Comparison of ENCODE assay signal across 29 cellular contexts in the genomic region with DNA sequence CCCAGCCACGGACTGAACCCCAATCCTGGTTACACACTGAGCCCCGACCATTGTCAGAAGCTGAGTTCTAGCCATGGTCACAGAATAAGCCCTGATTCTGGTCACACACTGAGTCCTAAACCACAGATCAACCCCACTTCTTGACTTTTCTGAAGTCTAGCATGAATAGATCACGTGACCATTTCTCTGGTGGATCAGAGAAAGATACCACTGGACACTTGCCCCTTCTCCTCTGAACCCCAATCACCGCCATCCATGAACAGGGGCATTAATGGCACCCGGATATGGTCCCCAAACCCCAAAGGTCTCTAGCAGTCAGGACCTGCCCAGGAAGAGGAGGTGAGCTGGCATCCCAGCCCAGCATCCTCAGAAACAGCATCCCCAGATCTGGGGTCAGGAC. TPM values are rescaled to one million over a fixed set of nuclear protein-coding genes. Genes with fewer than 3 reads are reported as not detected.
"Had no signal": no experiment of that assay in that cellular context is flagged by ENCODE, and none has a peak within 500 bp of the region (broad histone marks: within the 10 kb centered on the region; RNA-seq: fewer than 3 reads in every experiment).

No MANE protein-coding gene starts in this region.

- H3K4me3 Mint-ChIP-seq: mesothelial cell of epicardium; naive B cell; natural killer cell; nephron progenitor cell; neural progenitor cell; stimulated activated memory B cell treated with anti-CD40 and anti-IgM and Interleukin-4, amounts not matched to agents 10 μg/mL and 1 μg/mL and 100 μg/mL, for 72 hours; stimulated activated naive CD8-positive, alpha-beta T cell treated with anti-CD3 and anti-CD28 coated beads, Interleukin-15, amount 100 ng/mL, for 72 hours; type B pancreatic cell had no signal

- ATAC-seq: natural killer cell; right cardiac atrium; stimulated activated memory B cell treated with anti-CD40 and anti-IgM and Interleukin-4, amounts not matched to agents 10 μg/mL and 1 μg/mL and 100 μg/mL, for 72 hours; stimulated activated naive CD8-positive, alpha-beta T cell treated with anti-CD3 and anti-CD28 coated beads, Interleukin-15, amount 100 ng/mL, for 72 hours had no signal

- H3K27ac ChIP-seq: hepatocyte, left ventricle myocardium inferior, neural progenitor cell, neutrophil, ovary, prostate gland, sigmoid colon, spleen, tibial nerve, uterus had no signal

- H3K79me2 ChIP-seq: hepatocyte had no signal

- H3K36me3 ChIP-seq: left ventricle myocardium inferior, neural progenitor cell, neutrophil, ovary, prostate gland, sigmoid colon, spleen, tibial nerve, uterus had no signal

- H3K9ac ChIP-seq: neural progenitor cell had no signal

- H3K4me1 Mint-ChIP-seq: naive B cell; natural killer cell; stimulated activated memory B cell treated with anti-CD40 and anti-IgM and Interleukin-4, amounts not matched to agents 10 μg/mL and 1 μg/mL and 100 μg/mL, for 72 hours; stimulated activated naive CD8-positive, alpha-beta T cell treated with anti-CD3 and anti-CD28 coated beads, Interleukin-15, amount 100 ng/mL, for 72 hours had no signal

- H3K9me3 Mint-ChIP-seq: mesothelial cell of epicardium; natural killer cell; nephron progenitor cell; neural progenitor cell; stimulated activated memory B cell treated with anti-CD40 and anti-IgM and Interleukin-4, amounts not matched to agents 10 μg/mL and 1 μg/mL and 100 μg/mL, for 72 hours; stimulated activated naive CD8-positive, alpha-beta T cell treated with anti-CD3 and anti-CD28 coated beads, Interleukin-15, amount 100 ng/mL, for 72 hours; type B pancreatic cell had no signal

- H3K9me3 ChIP-seq: left ventricle myocardium inferior, neutrophil, ovary, prostate gland, sigmoid colon, spleen, tibial nerve, uterus had no signal

- H2AFZ ChIP-seq: hepatocyte, neural progenitor cell had no signal

- H3K4me3 ChIP-seq: hepatocyte, left ventricle myocardium inferior, lung, neural progenitor cell, ovary, prostate gland, sigmoid colon, spleen, tibial nerve, uterus had no signal

- H3K27ac Mint-ChIP-seq: mesothelial cell of epicardium; naive B cell; natural killer cell; nephron progenitor cell; neural progenitor cell; stimulated activated memory B cell treated with anti-CD40 and anti-IgM and Interleukin-4, amounts not matched to agents 10 μg/mL and 1 μg/mL and 100 μg/mL, for 72 hours; stimulated activated naive CD8-positive, alpha-beta T cell treated with anti-CD3 and anti-CD28 coated beads, Interleukin-15, amount 100 ng/mL, for 72 hours; type B pancreatic cell had no signal

- FAIRE-seq: small intestine had no signal

- H3K27me3 ChIP-seq: neural progenitor cell, ovary, uterus had no signal

- DNase-seq: islet precursor cell; left ventricle myocardium inferior; mesendoderm; naive B cell; natural killer cell; nephron progenitor cell; occipital lobe; ovary; retina; sigmoid colon; small intestine; spleen; stimulated activated CD4-positive, alpha-beta T cell treated with anti-CD3 and anti-CD28 coated beads, Interleukin-2, amount 100 ng/mL, for 48 hours; stimulated activated CD4-positive, alpha-beta T cell treated with anti-CD3 and anti-CD28 coated beads, Interleukin-4, amount 100 ng/mL, for 4 hours; stimulated activated CD8-positive, alpha-beta memory T cell treated with anti-CD3 and anti-CD28 coated beads, Interleukin-4, amount 100 ng/mL, for 48 hours; stimulated activated naive CD4-positive, alpha-beta T cell treated with Interleukin-2 at 50 U/mL for 16 hours; stimulated activated naive CD8-positive, alpha-beta T cell treated with anti-CD3 and anti-CD28 coated beads, Interleukin-15, amount 100 ng/mL, for 72 hours; substantia nigra; uterus had no signal

- H3K36me3 Mint-ChIP-seq: mesothelial cell of epicardium; naive B cell; natural killer cell; neural progenitor cell; stimulated activated memory B cell treated with anti-CD40 and anti-IgM and Interleukin-4, amounts not matched to agents 10 μg/mL and 1 μg/mL and 100 μg/mL, for 72 hours; type B pancreatic cell had no signal

- H3K4me1 ChIP-seq: neural progenitor cell, prostate gland, sigmoid colon, spleen, tibial nerve, uterus had no signal

- H3K4me2 ChIP-seq: hepatocyte, neural progenitor cell had no signal

RNA-seq across cellular contexts. Expression of gene HCN4, which starts 9.1 kb away (rescaled TPM):
- total RNA-seq: natural killer cell, ovary, sigmoid colon, spleen, tibial nerve had no signal
- polyA plus RNA-seq: spleen had no signal
